In the genomic region with DNA sequence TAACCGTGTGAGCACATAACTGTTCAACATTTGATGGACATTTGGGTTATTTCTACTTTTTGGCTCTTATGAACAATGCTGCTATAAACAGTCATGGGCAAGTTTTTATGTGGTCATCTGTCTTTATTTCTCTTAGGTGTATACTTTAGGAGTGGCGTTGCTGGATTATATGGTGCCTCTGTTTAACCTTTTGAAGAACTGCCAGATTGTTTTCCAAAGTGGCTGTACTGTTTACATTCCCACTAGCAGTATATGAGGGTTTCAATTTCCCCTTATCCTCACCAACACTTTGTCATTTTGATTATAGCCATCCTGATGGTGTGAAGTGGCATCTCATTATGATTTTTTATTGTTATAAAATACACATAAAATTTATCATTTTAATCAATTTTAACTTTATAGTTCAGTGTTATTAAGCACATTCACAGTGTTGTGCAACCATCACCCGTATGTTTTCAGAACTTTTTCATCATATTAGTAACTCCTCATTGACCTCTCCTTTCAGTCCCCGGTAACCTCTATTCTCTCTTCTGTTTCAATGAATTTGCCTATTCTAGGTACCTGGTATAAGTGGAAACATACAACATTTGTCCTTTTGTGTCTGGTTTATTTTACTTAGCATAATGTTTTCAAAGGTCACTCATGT, we compare ENCODE assay signal across 16 cellular contexts. TPM values are rescaled to one million over a fixed set of nuclear protein-coding genes. Genes with fewer than 3 reads are reported as not detected.
DNase-seq lines count a peak whose midpoint lies in the region; ATAC-seq, FAIRE-seq and TF ChIP-seq lines count a peak whose summit lies in the region.
"Had no signal": no experiment of that assay in that cellular context is flagged by ENCODE, and none has a peak within 500 bp of the region (broad histone marks: within the 10 kb centered on the region; RNA-seq: fewer than 3 reads in every experiment).

No MANE protein-coding gene starts in this region.

- H3K4me1 Mint-ChIP-seq in astrocyte (ENCODE audit: low read depth, unreplicated experiment), result peaks cover 11% of the 10 kb centered on the region
- peaks cover 28% of the 10 kb centered on the region for H3K4me1 Mint-ChIP-seq in nephron progenitor cell
- peaks cover 71% of the 10 kb centered on the region for H3K4me1 Mint-ChIP-seq in activated CD4-positive, alpha-beta memory T cell treated with anti-CD3 and anti-CD28 coated beads for 36 hours (ENCODE audit: low read depth)
- H3K4me1 Mint-ChIP-seq in naive thymus-derived CD4-positive, alpha-beta T cell, result peaks cover 37 to 94% (median 88%) of the 10 kb centered on the region in 7 donors

- H3K4me3 ChIP-seq in astrocyte (ENCODE audit: insufficient read depth, low read depth, low read length), result no peak overlapping the region
- H3K4me3 ChIP-seq in naive thymus-derived CD4-positive, alpha-beta T cell (ENCODE audit: low read length), result no peak overlapping the region
- H3K4me3 ChIP-seq: HAP-1, thoracic aorta had no signal

- no peak overlapping the region for H3K27ac ChIP-seq in astrocyte (ENCODE audit: low read depth, low read length)
- H3K27ac ChIP-seq in naive thymus-derived CD4-positive, alpha-beta T cell (ENCODE audit: low read depth, low read length), result no peak overlapping the region
- H3K27ac ChIP-seq: thoracic aorta had no signal

- H2AFZ ChIP-seq in astrocyte (ENCODE audit: low read depth, low read length), result no peak overlapping the region

- POLR2A ChIA-PET in activated CD4-positive, alpha-beta memory T cell treated with anti-CD3 and anti-CD28 coated beads for 36 hours (lab: Charles Lee), result no interaction called here
- POLR2A ChIA-PET in naive thymus-derived CD4-positive, alpha-beta T cell (lab: Charles Lee), result no interaction called here

- H3K4me3 Mint-ChIP-seq in astrocyte (ENCODE audit: unreplicated experiment) (no peak overlapping the region), nephron progenitor cell (no peak overlapping the region)
- no peak overlapping the region for H3K4me3 Mint-ChIP-seq in activated CD4-positive, alpha-beta memory T cell treated with anti-CD3 and anti-CD28 coated beads for 36 hours
- peak overlapping the region in 5 of 10 donors; percentile 5 to 31 (median 23) for H3K4me3 Mint-ChIP-seq in naive thymus-derived CD4-positive, alpha-beta T cell

- H3K9me3 Mint-ChIP-seq in astrocyte (ENCODE audit: unreplicated experiment) (no peaks in the 10 kb centered on the region), nephron progenitor cell (no peaks in the 10 kb centered on the region)
- H3K9me3 Mint-ChIP-seq in activated CD4-positive, alpha-beta memory T cell treated with anti-CD3 and anti-CD28 coated beads for 36 hours, result no peaks in the 10 kb centered on the region
- no peaks in the 10 kb centered on the region for H3K9me3 Mint-ChIP-seq in naive thymus-derived CD4-positive, alpha-beta T cell

- DNase-seq in DMS53 (lab: John Stamatoyannopoulos, UW) (peak; percentile 41), NCI-H2081 treated with DMSO at 0.1 percent for 48 hours (lab: John Stamatoyannopoulos, UW) (peak; percentile 67), astrocyte (ENCODE audit: low read depth) (no peak), nephron progenitor cell (no peak), superior temporal gyrus (ENCODE audit: extremely low spot score) (no peak)
- no peak for DNase-seq in activated CD4-positive, alpha-beta memory T cell treated with anti-CD3 and anti-CD28 coated beads for 36 hours
- DNase-seq in naive thymus-derived CD4-positive, alpha-beta T cell, result no peak
- DNase-seq: activated naive CD4-positive, alpha-beta T cell treated with Interleukin-2 at 50 U/mL for 16 hours; C1 segment of cervical spinal cord; central memory CD4-positive, alpha-beta T cell; head of caudate nucleus; KG1; kidney glomerular epithelial cell; NCI-H1694 treated with DMSO at 0.1 percent for 48 hours had no signal

- no peak overlapping the region for H3K9ac ChIP-seq in astrocyte (ENCODE audit: low read length)

- no peak for ATAC-seq in naive thymus-derived CD4-positive, alpha-beta T cell

- no peaks in the 10 kb centered on the region for H3K9me3 ChIP-seq in astrocyte (ENCODE audit: insufficient read depth, low read depth, low read length)
- H3K9me3 ChIP-seq in naive thymus-derived CD4-positive, alpha-beta T cell (ENCODE audit: control insufficient read depth in 2 of 3, low read length in 3 of 3), result no peaks in the 10 kb centered on the region
- H3K9me3 ChIP-seq: HAP-1, thoracic aorta had no signal

- H3K79me2 ChIP-seq in astrocyte (ENCODE audit: insufficient read depth, low read length), result peaks cover 47% of the 10 kb centered on the region

- CTCF ChIA-PET in activated CD4-positive, alpha-beta memory T cell treated with anti-CD3 and anti-CD28 coated beads for 36 hours (lab: Charles Lee), result interaction anchor here (1.5 kb wide), 1 partner anchor 12 kb away, joined by 4 read pairs; no protein-coding TSS in a partner anchor
- CTCF ChIA-PET in naive thymus-derived CD4-positive, alpha-beta T cell (lab: Charles Lee), result no interaction called here

- no peaks in the 10 kb centered on the region for H3K4me1 ChIP-seq in astrocyte (ENCODE audit: insufficient read depth, low read length)
- H3K4me1 ChIP-seq in naive thymus-derived CD4-positive, alpha-beta T cell (ENCODE audit: control insufficient read depth in 2 of 2, insufficient read depth in 2 of 2, low read length in 2 of 2), result peaks cover 5 to 21% of the 10 kb centered on the region in 2 donors

- no peaks in the 10 kb centered on the region for H3K27me3 ChIP-seq in astrocyte (ENCODE audit: insufficient read depth, low read length)
- no peaks in the 10 kb centered on the region for H3K27me3 ChIP-seq in naive thymus-derived CD4-positive, alpha-beta T cell (ENCODE audit: control insufficient read depth in 2 of 2, insufficient read depth in 2 of 2, low read length in 2 of 2)

- peaks cover 7% of the 10 kb centered on the region for H4K20me1 ChIP-seq in astrocyte (ENCODE audit: insufficient read depth, low read length)

- no peaks in the 10 kb centered on the region for H3K36me3 ChIP-seq in astrocyte (ENCODE audit: insufficient read depth, low read length)
- peaks cover 0 to 9% (median 0%) of the 10 kb centered on the region in 3 experiments for H3K36me3 ChIP-seq in naive thymus-derived CD4-positive, alpha-beta T cell (ENCODE audit: control insufficient read depth in 2 of 3, insufficient read depth in 3 of 3, low read length in 3 of 3)
- H3K36me3 ChIP-seq: HAP-1, thoracic aorta had no signal

- peaks cover 2% of the 10 kb centered on the region for H3K36me3 Mint-ChIP-seq in astrocyte (ENCODE audit: low read depth, unreplicated experiment)
- peaks cover 31% of the 10 kb centered on the region for H3K36me3 Mint-ChIP-seq in nephron progenitor cell (ENCODE audit: low read depth)
- H3K36me3 Mint-ChIP-seq in activated CD4-positive, alpha-beta memory T cell treated with anti-CD3 and anti-CD28 coated beads for 36 hours, result peaks cover 9% of the 10 kb centered on the region
- peaks cover 0 to 19% (median 7%) of the 10 kb centered on the region in 5 donors for H3K36me3 Mint-ChIP-seq in naive thymus-derived CD4-positive, alpha-beta T cell

- H3K4me2 ChIP-seq in astrocyte (ENCODE audit: low read length), result peak overlapping the region; percentile 29

- peak overlapping the region; percentile 9 for H3K27ac Mint-ChIP-seq in astrocyte (ENCODE audit: unreplicated experiment)
- peak overlapping the region; percentile 2 for H3K27ac Mint-ChIP-seq in nephron progenitor cell
- H3K27ac Mint-ChIP-seq in activated CD4-positive, alpha-beta memory T cell treated with anti-CD3 and anti-CD28 coated beads for 36 hours, result no peak overlapping the region
- peak overlapping the region in 1 of 9 donors; percentile 69 for H3K27ac Mint-ChIP-seq in naive thymus-derived CD4-positive, alpha-beta T cell

- TF ChIP-seq CTCF in astrocyte (IDR thresholded peaks at IDR 0.05; ENCODE audit: insufficient read depth, low read depth, low read length) (no peak), nephron progenitor cell (IDR thresholded peaks at IDR 0.05) (no peak)

- H3K27me3 Mint-ChIP-seq in astrocyte (ENCODE audit: low read depth, unreplicated experiment) (no peaks in the 10 kb centered on the region), nephron progenitor cell (ENCODE audit: low read depth, poor library complexity) (no peaks in the 10 kb centered on the region)
- H3K27me3 Mint-ChIP-seq in activated CD4-positive, alpha-beta memory T cell treated with anti-CD3 and anti-CD28 coated beads for 36 hours, result no peaks in the 10 kb centered on the region
- H3K27me3 Mint-ChIP-seq in naive thymus-derived CD4-positive, alpha-beta T cell, result no peaks in the 10 kb centered on the region

- intact Hi-C loops in activated CD4-positive, alpha-beta memory T cell treated with anti-CD3 and anti-CD28 coated beads for 36 hours (cut with micrococcal nuclease), result no loop called here
- intact Hi-C loops in naive thymus-derived CD4-positive, alpha-beta T cell (cut with micrococcal nuclease), result no loop called here

- no peak for FAIRE-seq in astrocyte (lab: Jason Lieb, UNC)

RNA-seq across cellular contexts. Expression of a gene that starts 55.4 kb away (rescaled TPM):
- 68.2 and 71.9 TPM in 2 replicates for total RNA-seq in astrocyte
- total RNA-seq in activated CD4-positive, alpha-beta memory T cell treated with anti-CD3 and anti-CD28 coated beads for 36 hours, result 10 to 100 TPM; 67.4 to 69.8 TPM
- total RNA-seq in naive thymus-derived CD4-positive, alpha-beta T cell, result 100 to 1,000 TPM in 4 of 5 experiments, 10 to 100 TPM in 1; 91.1 to 167 (median 143) TPM
- 10 to 100 TPM; 64.9 to 69.3 TPM for polyA plus RNA-seq in naive thymus-derived CD4-positive, alpha-beta T cell

Comparison
In these comparisons a context has a peak if more than half of its experiments do, and no peak if none do; other contexts are left out.
1. DNase-seq: peak in DMS53 (single experiment) and NCI-H2081 treated with DMSO at 0.1 percent for 48 hours (single experiment); none in astrocyte (single experiment), nephron progenitor cell (single experiment), activated CD4-positive, alpha-beta memory T cell treated with anti-CD3 and anti-CD28 coated beads for 36 hours (single experiment), naive thymus-derived CD4-positive, alpha-beta T cell (0 of 9) and superior temporal gyrus (single experiment).